Comparison of ENCODE assay signal across 8 cellular contexts in the genomic region with DNA sequence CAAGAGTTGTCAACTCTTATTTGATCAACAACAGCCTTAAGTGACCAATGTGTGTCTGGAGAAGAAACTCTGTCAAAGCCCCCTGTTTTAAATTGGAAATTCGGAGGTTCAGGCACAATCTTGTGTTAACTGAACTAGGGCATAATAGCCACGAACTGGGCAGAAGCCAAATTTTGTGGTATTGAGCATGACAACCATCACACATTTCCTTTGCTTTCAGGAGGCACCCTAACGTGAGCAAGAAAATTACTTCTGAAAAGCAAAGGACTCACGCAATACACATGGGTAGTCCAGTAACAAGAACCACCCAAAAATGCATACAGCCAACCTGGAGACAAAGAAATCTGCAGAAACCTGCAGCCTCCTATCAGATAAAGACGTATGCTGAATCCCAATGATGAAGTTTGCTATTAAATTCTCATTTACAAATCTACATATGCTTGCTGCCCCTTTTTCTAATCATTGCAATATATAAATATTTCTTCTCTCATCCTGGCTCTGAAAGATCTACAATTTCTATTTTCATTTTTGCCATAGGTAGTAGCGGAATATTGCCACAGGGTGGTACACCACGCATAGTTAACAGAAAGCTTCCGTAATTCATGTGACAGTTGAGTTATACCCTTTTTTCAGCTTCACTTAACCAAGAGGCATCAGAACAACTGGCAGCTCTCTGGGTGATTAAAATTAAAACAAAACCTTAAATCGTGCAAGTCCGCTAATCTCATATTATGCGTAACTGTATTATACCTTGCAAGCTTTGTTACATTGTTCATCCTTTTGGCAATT.
A peak's percentile ranks its signal among the peaks of the same experiment; 100 is the strongest.
DNase-seq lines count a peak whose midpoint lies in the region; ATAC-seq and TF ChIP-seq lines count a peak whose summit lies in the region.

No MANE protein-coding gene starts in this region.

- H3K4me1 Mint-ChIP-seq in progenitor cell of endocrine pancreas (ENCODE audit: low read depth): peaks cover 29% of the 10 kb centered on the region
- H3K4me1 Mint-ChIP-seq in T-helper 17 cell: no peaks in the 10 kb centered on the region

- H3K4me3 Mint-ChIP-seq in progenitor cell of endocrine pancreas (ENCODE audit: low read depth) (no peak overlapping the region), T-helper 17 cell (no peak overlapping the region)

- DNase-seq in DMS153 treated with DMSO at 0.1 percent for 48 hours (lab: John Stamatoyannopoulos, UW; ENCODE audit: unreplicated experiment) (peak; percentile 79), HCEC 1CT (peak; percentile 21), NCI-H345 treated with DMSO at 0.1 percent for 48 hours (lab: John Stamatoyannopoulos, UW; ENCODE audit: unreplicated experiment) (peak; percentile 58), choroid plexus epithelial cell (ENCODE audit: low read depth) (peak; percentile 63), progenitor cell of endocrine pancreas (ENCODE audit: low spot score, unreplicated experiment) (no peak), T-helper 17 cell (no peak), GM19238 (ENCODE audit: insufficient read length, low spot score) (no peak)
- no peak for DNase-seq in stimulated activated CD4-positive, alpha-beta T cell treated with anti-CD3 and anti-CD28 coated beads, Interleukin-4, amount 100 ng/mL, for 24 hours

- H3K4me3 ChIP-seq in choroid plexus epithelial cell (ENCODE audit: low read depth, low read length): no peak overlapping the region

- H3K9me3 ChIP-seq in T-helper 17 cell (ENCODE audit: control insufficient read depth, low read length, poor library complexity, severe bottlenecking): no peaks in the 10 kb centered on the region

- H3K27me3 Mint-ChIP-seq in progenitor cell of endocrine pancreas: no peaks in the 10 kb centered on the region
- peaks cover 12% of the 10 kb centered on the region for H3K27me3 Mint-ChIP-seq in T-helper 17 cell

- no peak for ATAC-seq in T-helper 17 cell

- TF ChIP-seq CTCF in choroid plexus epithelial cell (conservative IDR thresholded peaks at IDR 0.05; ENCODE audit: low read depth, low read length) (peak; percentile 71), progenitor cell of endocrine pancreas (IDR thresholded peaks at IDR 0.05; ENCODE audit: unreplicated experiment) (peak; percentile 82)

- H3K36me3 Mint-ChIP-seq in progenitor cell of endocrine pancreas (ENCODE audit: insufficient read depth) (no peaks in the 10 kb centered on the region), T-helper 17 cell (ENCODE audit: low read depth) (no peaks in the 10 kb centered on the region)

- no peak overlapping the region for H3K27ac Mint-ChIP-seq in progenitor cell of endocrine pancreas
- H3K27ac Mint-ChIP-seq in T-helper 17 cell: no peak overlapping the region

- no peaks in the 10 kb centered on the region for H3K9me3 Mint-ChIP-seq in progenitor cell of endocrine pancreas (ENCODE audit: low read depth)

Comparison
In these comparisons a context has a peak if more than half of its experiments do, and no peak if none do; other contexts are left out.
1. DNase-seq: peak in DMS153 treated with DMSO at 0.1 percent for 48 hours (single experiment), HCEC 1CT (single experiment), NCI-H345 treated with DMSO at 0.1 percent for 48 hours (single experiment) and choroid plexus epithelial cell (single experiment); none in progenitor cell of endocrine pancreas (single experiment), stimulated activated CD4-positive, alpha-beta T cell treated with anti-CD3 and anti-CD28 coated beads, Interleukin-4, amount 100 ng/mL, for 24 hours (single experiment), T-helper 17 cell (0 of 3) and GM19238 (single experiment).